Comparison of ENCODE assay signal across 9 cellular contexts in the genomic region with DNA sequence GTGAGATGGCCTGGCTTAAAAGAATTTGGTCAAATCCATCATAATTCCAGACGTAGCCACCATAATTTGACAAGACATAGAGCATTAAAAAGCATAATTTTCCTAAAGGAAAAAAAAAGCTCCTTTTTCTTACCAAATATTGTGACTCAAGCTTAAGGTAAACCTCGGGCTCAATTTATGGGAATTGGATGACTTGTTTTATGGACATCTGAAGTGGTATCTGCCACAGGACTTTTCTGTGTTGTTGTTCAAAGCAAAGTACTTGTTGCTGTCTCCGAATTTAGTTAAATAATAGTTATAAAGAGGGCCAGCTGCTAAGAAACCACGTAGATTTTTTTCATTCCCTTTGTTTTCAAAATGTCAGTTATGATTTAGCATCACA. TPM values are rescaled to one million over a fixed set of nuclear protein-coding genes. Genes with fewer than 3 reads are reported as not detected.
DNase-seq lines count a peak whose midpoint lies in the region; ATAC-seq and TF ChIP-seq lines count a peak whose summit lies in the region.
"Had no signal": no experiment of that assay in that cellular context is flagged by ENCODE, and none has a peak within 500 bp of the region (broad histone marks: within the 10 kb centered on the region; RNA-seq: fewer than 3 reads in every experiment).

No MANE protein-coding gene starts in this region.

- peaks cover 58% of the 10 kb centered on the region for H3K4me1 Mint-ChIP-seq in activated naive CD4-positive, alpha-beta T cell treated with anti-CD3 and anti-CD28 coated beads, Interleukin-2, amount 50 U/mL, for 24 hours

- TF ChIP-seq CTCF in astrocyte of the cerebellum (IDR thresholded peaks at IDR 0.05; ENCODE audit: low read depth, low read length, missing control alignments) (no peak), lower lobe of right lung (IDR thresholded peaks at IDR 0.05) (no peak), upper lobe of right lung (IDR thresholded peaks at IDR 0.05) (no peak)

- peak overlapping the region; percentile 88 for H3K27ac ChIP-seq in lower lobe of right lung
- H3K27ac ChIP-seq in upper lobe of right lung = peak overlapping the region; percentile 85

- no peaks in the 10 kb centered on the region for H3K9me3 Mint-ChIP-seq in activated naive CD4-positive, alpha-beta T cell treated with anti-CD3 and anti-CD28 coated beads, Interleukin-2, amount 50 U/mL, for 24 hours

- in situ Hi-C loops in astrocyte of the cerebellum (cut with HindIII; ENCODE audit: low sequenced_read_pairs) = loop anchor here (5.0 kb wide), 1 partner anchor 79 kb away; no protein-coding TSS in a partner anchor

- H3K36me3 ChIP-seq in lower lobe of right lung = no peaks in the 10 kb centered on the region
- no peaks in the 10 kb centered on the region for H3K36me3 ChIP-seq in upper lobe of right lung

- DNase-seq in activated naive CD4-positive, alpha-beta T cell (lab: John Stamatoyannopoulos, UW) = no peak
- DNase-seq in astrocyte of the cerebellum (ENCODE audit: low read depth) = no peak
- DNase-seq in lower lobe of right lung = no peak
- no peak for DNase-seq in upper lobe of right lung
- DNase-seq in NCI-H82 treated with DMSO at 0.1 percent for 48 hours (lab: John Stamatoyannopoulos, UW; ENCODE audit: unreplicated experiment) = no peak
- DNase-seq: NCI-H446 treated with DMSO at 0.1 percent for 48 hours had no signal

- H3K4me1 ChIP-seq in lower lobe of right lung = peaks cover 36% of the 10 kb centered on the region
- peaks cover 26% of the 10 kb centered on the region for H3K4me1 ChIP-seq in upper lobe of right lung

- H3K27ac Mint-ChIP-seq in activated naive CD4-positive, alpha-beta T cell treated with anti-CD3 and anti-CD28 coated beads, Interleukin-2, amount 50 U/mL, for 24 hours = peak overlapping the region; percentile 20

- intact Hi-C loops in lower lobe of right lung (cut with DNase I) = no loop called here
- intact Hi-C loops in upper lobe of right lung (cut with DNase I) = loop anchor here (10.0 kb wide), 1 partner anchor 72 kb away; no protein-coding TSS in a partner anchor

- ATAC-seq in lower lobe of right lung (no peak), upper lobe of right lung (no peak), HG02798 (IDR thresholded peaks at IDR 0.05; ENCODE audit: poor library complexity, unreplicated experiment) (no peak), GM18502 (IDR thresholded peaks at IDR 0.05; ENCODE audit: poor library complexity, unreplicated experiment) (no peak)

- H3K4me3 ChIP-seq in astrocyte of the cerebellum (ENCODE audit: low read depth, low read length) (peak overlapping the region; percentile 79), lower lobe of right lung (peak overlapping the region; percentile 97), upper lobe of right lung (peak overlapping the region; percentile 83)

- peaks cover 2% of the 10 kb centered on the region for H3K36me3 Mint-ChIP-seq in activated naive CD4-positive, alpha-beta T cell treated with anti-CD3 and anti-CD28 coated beads, Interleukin-2, amount 50 U/mL, for 24 hours

- H3K27me3 ChIP-seq in lower lobe of right lung (ENCODE audit: low read depth) (no peaks in the 10 kb centered on the region), upper lobe of right lung (no peaks in the 10 kb centered on the region)

- H3K4me3 Mint-ChIP-seq in activated naive CD4-positive, alpha-beta T cell treated with anti-CD3 and anti-CD28 coated beads, Interleukin-2, amount 50 U/mL, for 24 hours = peak overlapping the region; percentile 96

- no peaks in the 10 kb centered on the region for H3K9me3 ChIP-seq in lower lobe of right lung
- no peaks in the 10 kb centered on the region for H3K9me3 ChIP-seq in upper lobe of right lung

- H3K27me3 Mint-ChIP-seq in activated naive CD4-positive, alpha-beta T cell treated with anti-CD3 and anti-CD28 coated beads, Interleukin-2, amount 50 U/mL, for 24 hours = no peaks in the 10 kb centered on the region

RNA-seq across cellular contexts. Expression of a gene that starts 1.1 kb away (rescaled TPM):
- total RNA-seq in lower lobe of right lung = 85.9 TPM
- total RNA-seq in upper lobe of right lung = 85.2 TPM
